22 cellular contexts compared by ENCODE assay signal in genomic region chr7:51732951-51733350, GRCh38.
DNase-seq lines count a peak whose midpoint lies in the region; TF ChIP-seq lines count a peak whose summit lies in the region.
"Had no signal": no experiment of that assay in that cellular context is flagged by ENCODE, and none has a peak within 500 bp of the region (broad histone marks: within the 10 kb centered on the region; RNA-seq: fewer than 3 reads in every experiment).

No MANE protein-coding gene starts in this region.

- TF ChIP-seq CTCF in LNCaP clone FGC (IDR thresholded peaks at IDR 0.05; ENCODE audit: control insufficient read depth, extremely low read depth, insufficient read depth) = peak; percentile 68

- DNase-seq in COR-L47 (lab: John Stamatoyannopoulos, UW) (peak; percentile 22), LNCaP clone FGC (ENCODE audit: low read depth) (peak; percentile 17), SW480 (ENCODE audit: low spot score) (peak; percentile 21), midbrain (lab: John Stamatoyannopoulos, UW) (peak; percentile 9), MV-4-11 (lab: John Stamatoyannopoulos, UW) (no peak), amniotic stem cell (lab: John Stamatoyannopoulos, UW) (no peak), NCI-H2171 (lab: John Stamatoyannopoulos, UW) (no peak)
- DNase-seq in activated CD4-positive, alpha-beta T cell treated with anti-CD3 and anti-CD28 coated beads for 4 hours = no peak
- DNase-seq: activated CD4-positive, alpha-beta T cell treated with anti-CD3 and anti-CD28 coated beads for 1 hour; activated CD8-positive, alpha-beta memory T cell treated with anti-CD3 and anti-CD28 coated beads, Interleukin-2, amount 50 U/mL, for 4 hours; activated effector memory CD4-positive, alpha-beta T cell treated with anti-CD3 and anti-CD28 coated beads, Interleukin-2, amount 50 U/mL, for 16 hours; cerebellar nuclear complex; H7; KG1; kidney; mesenchymal stem cell; NCI-H1436; nephron progenitor cell; PC-3; spleen; stimulated activated CD8-positive, alpha-beta memory T cell treated with anti-CD3 and anti-CD28 coated beads, Interleukin-4, amount 100 ng/mL, for 48 hours had no signal

- H3K4me3 ChIP-seq in LNCaP clone FGC (ENCODE audit: low read depth, low read length) = no peak overlapping the region
- H3K4me3 ChIP-seq: SK-N-MC, spleen had no signal

Comparison
In these comparisons a context has a peak if more than half of its experiments do, and no peak if none do; other contexts are left out.
1. DNase-seq: peak in COR-L47 (single experiment), LNCaP clone FGC (single experiment), SW480 (single experiment) and midbrain (single experiment); none in activated CD4-positive, alpha-beta T cell treated with anti-CD3 and anti-CD28 coated beads for 4 hours (0 of 2), MV-4-11 (single experiment), amniotic stem cell (single experiment) and NCI-H2171 (single experiment).